9 cellular contexts compared by ENCODE assay signal in the genomic region with DNA sequence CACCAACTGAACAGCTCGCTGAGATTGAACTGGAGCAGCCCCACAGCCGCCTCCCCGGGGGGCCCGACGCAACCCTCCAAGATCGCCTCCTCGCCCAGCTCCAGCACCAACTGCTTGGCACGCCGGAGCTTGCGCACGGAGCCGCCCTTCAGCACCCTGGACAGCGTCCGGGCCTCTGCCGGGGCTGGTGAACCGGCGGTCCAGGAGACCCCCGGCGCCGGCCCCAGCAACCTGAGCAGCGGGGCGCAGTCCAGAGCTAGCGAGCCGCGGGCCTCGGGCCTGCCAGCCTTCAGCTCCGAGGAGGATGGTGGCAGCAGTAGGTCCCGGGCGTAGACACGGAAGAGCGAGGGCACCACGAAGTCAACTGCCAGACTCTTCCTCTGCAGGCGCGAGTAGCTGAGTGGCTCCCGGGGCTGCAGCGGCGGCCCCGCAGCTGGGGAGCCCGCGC. TPM values are rescaled to one million over a fixed set of nuclear protein-coding genes. Genes with fewer than 3 reads are reported as not detected.
A peak's percentile ranks its signal among the peaks of the same experiment; 100 is the strongest.
DNase-seq lines count a peak whose midpoint lies in the region; ATAC-seq and TF ChIP-seq lines count a peak whose summit lies in the region.
"Had no signal": no experiment of that assay in that cellular context is flagged by ENCODE, and none has a peak within 500 bp of the region (broad histone marks: within the 10 kb centered on the region; RNA-seq: fewer than 3 reads in every experiment).

No MANE protein-coding gene starts in this region.

- TF ChIP-seq RAD21 in IMR-90 (IDR thresholded peaks at IDR 0.05; ENCODE audit: low read length), result no peak

- no peak overlapping the region for H3K4ac ChIP-seq in IMR-90 (ENCODE audit: low read depth, low read length)

- peak overlapping the region; percentile 86 for H3K4me3 Mint-ChIP-seq in glutamatergic neuron (ENCODE audit: unreplicated experiment)

- H3K36me3 ChIP-seq in IMR-90 (ENCODE audit: control insufficient read depth, insufficient read depth, low read length), result no peaks in the 10 kb centered on the region

- in situ Hi-C loops in IMR-90 (cut with MboI; ENCODE audit: low sequenced_read_pairs), result loop anchor here (10.0 kb wide), 1 partner anchor 195 kb away; no protein-coding TSS in a partner anchor

- no peak overlapping the region for H3K27ac Mint-ChIP-seq in glutamatergic neuron (ENCODE audit: unreplicated experiment)

- no peak overlapping the region for H3K4me3 ChIP-seq in IMR-90 (ENCODE audit: insufficient read depth, low read depth, low read length)

- POLR2A ChIA-PET in IMR-90 (lab: Charles Lee; ENCODE audit: unreplicated experiment), result no interaction called here

- no peak overlapping the region for H3K18ac ChIP-seq in IMR-90 (ENCODE audit: low read depth, low read length)

- no peak overlapping the region for H2BK20ac ChIP-seq in IMR-90 (ENCODE audit: low read depth, low read length)

- no peaks in the 10 kb centered on the region for H3K9me1 ChIP-seq in IMR-90 (ENCODE audit: insufficient read depth, low read length)

- H2AK9ac ChIP-seq in IMR-90 (replicated peaks; ENCODE audit: low read depth, low read length, poor library complexity), result no peak overlapping the region

- peaks cover 10% of the 10 kb centered on the region for H3K9me3 Mint-ChIP-seq in glutamatergic neuron (ENCODE audit: unreplicated experiment)
- H3K9me3 Mint-ChIP-seq: central memory CD8-positive, alpha-beta T cell had no signal

- no peaks in the 10 kb centered on the region for H4K20me1 ChIP-seq in IMR-90 (ENCODE audit: insufficient read depth, low read length)

- H3K23ac ChIP-seq in IMR-90 (ENCODE audit: low read depth, low read length), result no peak overlapping the region

- H3K27me3 ChIP-seq in IMR-90 (ENCODE audit: control insufficient read depth, insufficient read depth, low read length), result peaks cover 28% of the 10 kb centered on the region

- H4K5ac ChIP-seq in IMR-90 (ENCODE audit: low read depth, low read length), result no peak overlapping the region

- H3K36me3 Mint-ChIP-seq in glutamatergic neuron (ENCODE audit: unreplicated experiment), result no peaks in the 10 kb centered on the region

- H3K56ac ChIP-seq in IMR-90 (ENCODE audit: extremely low read depth, insufficient read depth, low read length), result no peak overlapping the region

- no peaks in the 10 kb centered on the region for H3K79me1 ChIP-seq in IMR-90 (ENCODE audit: low read depth in 1 of 2, low read length in 2 of 2)

- no peak overlapping the region for H2BK15ac ChIP-seq in IMR-90 (ENCODE audit: low read depth, low read length)

- H3K9me3 ChIP-seq in IMR-90 (ENCODE audit: control insufficient read depth, insufficient read depth, low read length), result no peaks in the 10 kb centered on the region

- DNase-seq in Ammon's horn (ENCODE audit: low spot score), result peak; percentile 40
- DNase-seq in IMR-90, result no peak
- peak; percentile 5 for DNase-seq in activated T-helper 1 cell treated with Interleukin-2 at 50 U/mL for 16 hours (ENCODE audit: low read depth)
- DNase-seq in glutamatergic neuron, result peak; percentile 45
- peak; percentile 26 to 93 (median 50) for DNase-seq in posterior cingulate gyrus

- dilution Hi-C loops in IMR-90 (cut with HindIII; ENCODE audit: low sequenced_read_pairs, unreplicated experiment), result no loop called here

- H3K27me3 Mint-ChIP-seq in glutamatergic neuron (ENCODE audit: unreplicated experiment), result peaks cover 6% of the 10 kb centered on the region

- no peak overlapping the region for H3K14ac ChIP-seq in IMR-90 (replicated peaks; ENCODE audit: low read depth, low read length)

- CTCF ChIA-PET in IMR-90 (lab: Yijun Ruan, JAX), result no interaction called here

- peak overlapping the region; percentile 58 for H2AFZ ChIP-seq in IMR-90 (replicated peaks; ENCODE audit: low read length, poor library complexity)

- H4K8ac ChIP-seq in IMR-90 (ENCODE audit: low read depth in 2 of 2, low read length in 2 of 2), result no peak overlapping the region

- intact Hi-C loops in IMR-90 (cut with micrococcal nuclease), result loop anchor here (5.0 to 10.0 kb wide), 2 partner anchors 625 to 963 kb away; no protein-coding TSS in a partner anchor
- intact Hi-C loops in posterior cingulate gyrus (cut with DNase I), result loop anchor here (5.0 kb wide), 1 partner anchor 623 kb away; no protein-coding TSS in a partner anchor

- H4K91ac ChIP-seq in IMR-90 (ENCODE audit: insufficient read depth, low read depth, low read length), result no peak overlapping the region

- ATAC-seq in IMR-90 (ENCODE audit: low read depth) (peak; percentile 50), GM21528 (IDR thresholded peaks at IDR 0.05; ENCODE audit: low FRiP score, unreplicated experiment) (no peak), GM18907 (IDR thresholded peaks at IDR 0.05; ENCODE audit: unreplicated experiment) (no peak), GM19397 (IDR thresholded peaks at IDR 0.05; ENCODE audit: unreplicated experiment) (no peak)

- H3K9ac ChIP-seq in IMR-90 (ENCODE audit: low read depth, low read length), result no peak overlapping the region

- peaks cover 17% of the 10 kb centered on the region for H3K4me1 Mint-ChIP-seq in glutamatergic neuron (ENCODE audit: low read depth, unreplicated experiment)
- H3K4me1 Mint-ChIP-seq: central memory CD8-positive, alpha-beta T cell had no signal

- H3K27ac ChIP-seq in IMR-90 (ENCODE audit: insufficient read depth, low read length), result no peak overlapping the region

- no peaks in the 10 kb centered on the region for H3K4me1 ChIP-seq in IMR-90 (ENCODE audit: control insufficient read depth, insufficient read depth, low read length)

- no peak for TF ChIP-seq CTCF in IMR-90 (conservative IDR thresholded peaks at IDR 0.05; ENCODE audit: low read depth, low read length)
- no peak for TF ChIP-seq CTCF in glutamatergic neuron (IDR thresholded peaks at IDR 0.05; ENCODE audit: partially characterized antibody, unreplicated experiment)

- TF ChIP-seq POLR2A in IMR-90 (IDR thresholded peaks at IDR 0.05; ENCODE audit: low read depth, low read length), result no peak

- no peak overlapping the region for H2BK120ac ChIP-seq in IMR-90 (ENCODE audit: low read depth, low read length)

- WGBS in IMR-90 (ENCODE audit: extremely low coverage in 2 of 2, insufficient read length in 1 of 2), 2 experiments, result 3% methylated on average over 23 of the region's 40 CpGs; no CpG with 5 or more reads in 1 of the 2 experiments

- BruUV-seq in IMR-90 (replicated peaks; lab: Mats Ljungman, UMichigan), result no TSS peak

- H2BK5ac ChIP-seq in IMR-90 (ENCODE audit: low read depth, low read length, poor library complexity, severe bottlenecking), result no peak overlapping the region

- no peak overlapping the region for H3K4me2 ChIP-seq in IMR-90 (ENCODE audit: low read depth, low read length)

- H2AK5ac ChIP-seq in IMR-90 (ENCODE audit: low read depth, low read length), result no peak overlapping the region

TF ChIP-seq in IMR-90, 13 proteins besides CTCF, POLR2A, EP300 and RAD21:
- TF ChIP-seq RCOR1 (IDR thresholded peaks at IDR 0.05; ENCODE audit: insufficient replicate concordance, low read length) (no peak), FOS (IDR thresholded peaks at IDR 0.05; ENCODE audit: low read depth, low read length) (no peak), CEBPB (IDR thresholded peaks at IDR 0.05; ENCODE audit: low read depth, low read length) (no peak), SMC3 (IDR thresholded peaks at IDR 0.05; ENCODE audit: low read depth, low read length) (no peak), CHD1 (IDR thresholded peaks at IDR 0.05; ENCODE audit: low read depth, low read length) (no peak)
- TF ChIP-seq, protein P1, sequence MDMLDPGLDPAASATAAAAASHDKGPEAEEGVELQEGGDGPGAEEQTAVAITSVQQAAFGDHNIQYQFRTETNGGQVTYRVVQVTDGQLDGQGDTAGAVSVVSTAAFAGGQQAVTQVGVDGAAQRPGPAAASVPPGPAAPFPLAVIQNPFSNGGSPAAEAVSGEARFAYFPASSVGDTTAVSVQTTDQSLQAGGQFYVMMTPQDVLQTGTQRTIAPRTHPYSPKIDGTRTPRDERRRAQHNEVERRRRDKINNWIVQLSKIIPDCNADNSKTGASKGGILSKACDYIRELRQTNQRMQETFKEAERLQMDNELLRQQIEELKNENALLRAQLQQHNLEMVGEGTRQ (IDR thresholded peaks at IDR 0.05; ENCODE audit: low read depth, low read length), result no peak
TF ChIP-seq in IMR-90: peak in this region for 0.

RNA-seq across cellular contexts. Expression of a gene that starts 1.2 kb away (rescaled TPM):
- total RNA-seq in IMR-90 (2012; rRNA removed), result not detected in 2 replicates
- polyA plus RNA-seq in IMR-90 (2012; rRNA removed), result not detected in 2 replicates
- polyA plus RNA-seq in IMR-90 (2012; cell fraction: cytosol; rRNA removed), result not detected in 2 replicates
- not detected in 2 replicates for polyA plus RNA-seq in IMR-90 (2012; cell fraction: nucleus; rRNA removed; ENCODE audit: low replicate concordance)
- total RNA-seq in glutamatergic neuron (ENCODE audit: unreplicated experiment), result 9.6 TPM

Comparison
In these comparisons a context has a peak if more than half of its experiments do, and no peak if none do; other contexts are left out.
1. RNA of a gene that starts 1.2 kb away (total RNA-seq): 9.6 TPM in glutamatergic neuron (single experiment); not detected in IMR-90; every median in the first group is over 10 times any median in the second.